ENCODE assay signal across 8 cellular contexts in the genomic region with DNA sequence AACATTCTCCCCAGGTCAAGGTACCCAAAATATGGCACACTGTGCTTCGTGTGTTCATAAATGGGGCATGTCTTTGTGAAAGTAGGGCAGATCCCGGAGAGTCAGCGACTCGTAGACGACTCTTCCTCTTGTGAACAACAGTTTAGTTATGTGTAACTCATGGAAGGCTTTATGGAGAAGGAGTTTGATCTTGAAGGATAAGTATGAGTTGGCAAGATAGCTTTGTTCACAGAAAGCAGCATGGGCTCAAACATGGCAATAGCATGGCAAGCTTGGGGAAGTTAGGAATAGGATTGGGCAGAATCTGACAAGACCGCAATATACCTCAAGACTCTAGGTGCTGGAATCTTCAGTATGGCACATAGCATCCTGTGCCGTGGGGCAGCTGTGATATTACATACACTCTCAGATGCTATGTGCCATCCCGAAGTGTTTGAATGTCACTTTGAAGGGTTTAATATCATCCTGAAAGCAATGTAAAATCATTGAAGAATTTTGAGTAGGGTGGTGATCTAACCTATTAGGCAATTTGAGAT. TPM values are rescaled to one million over a fixed set of nuclear protein-coding genes. Genes with fewer than 3 reads are reported as not detected.
DNase-seq lines count a peak whose midpoint lies in the region; ATAC-seq, FAIRE-seq and TF ChIP-seq lines count a peak whose summit lies in the region.
"Not testable (repeated sequence)": the region's sequence is repeated elsewhere in the genome, so short reads cannot be mapped to it uniquely, and the experiment has no call there.

No MANE protein-coding gene starts in this region.

- no CpG with 5 or more reads among the region's 8 CpGs for WGBS in IMR-90 (ENCODE audit: extremely low coverage in 2 of 2, insufficient read length in 1 of 2), 2 experiments
- WGBS in trophoblast cell (ENCODE audit: extremely low coverage, insufficient coverage, insufficient read length): no CpG with 5 or more reads among the region's 8 CpGs

- not testable (repeated sequence) for H3K9me3 ChIP-seq in IMR-90 (ENCODE audit: control insufficient read depth, insufficient read depth, low read length); trophoblast cell (ENCODE audit: insufficient read depth, low read depth, low read length)

- H3K27ac Mint-ChIP-seq in activated T-helper 17 cell treated with anti-CD3 and anti-CD28 coated beads, Interleukin-2, amount 50 U/mL, for 72 hours: not testable (repeated sequence)
- H3K27ac Mint-ChIP-seq in dendritic cell treated with granulocyte-macrophage colony-stimulating factor and Interleukin-4, amounts not matched to agents 40 ng/mL and 50 ng/mL, for 4 days: peak overlapping the region; percentile 78

- TF ChIP-seq CTCF in 22Rv1 (IDR thresholded peaks at IDR 0.05): peak; percentile 32
- not testable (repeated sequence) for TF ChIP-seq CTCF in IMR-90 (conservative IDR thresholded peaks at IDR 0.05; ENCODE audit: low read depth, low read length)
- TF ChIP-seq CTCF in RWPE1 (conservative IDR thresholded peaks at IDR 0.05; ENCODE audit: low read depth): 0 out of 2 replicates have a peak, but pooled peaks have one; percentile 29

- H4K8ac ChIP-seq in IMR-90 (ENCODE audit: low read depth in 2 of 2, low read length in 2 of 2): not testable (repeated sequence)
- peak overlapping the region; percentile 29 for H4K8ac ChIP-seq in trophoblast cell (ENCODE audit: low read depth, low read length)

- not testable (repeated sequence) for H4K20me1 ChIP-seq in IMR-90 (ENCODE audit: insufficient read depth, low read length)

- not testable (repeated sequence) for H3K79me2 ChIP-seq in trophoblast cell (ENCODE audit: control insufficient read depth, insufficient read depth, low read length, poor library complexity)

- H3K79me1 ChIP-seq in IMR-90 (ENCODE audit: low read depth in 1 of 2, low read length in 2 of 2); trophoblast cell (ENCODE audit: low read length): not testable (repeated sequence)

- not testable (repeated sequence) for TF ChIP-seq POLR2A in IMR-90 (IDR thresholded peaks at IDR 0.05; ENCODE audit: low read depth, low read length)

- H4K91ac ChIP-seq in IMR-90 (ENCODE audit: insufficient read depth, low read depth, low read length); trophoblast cell (ENCODE audit: low read depth, low read length): not testable (repeated sequence)

- not testable (repeated sequence) for TF ChIP-seq RAD21 in IMR-90 (IDR thresholded peaks at IDR 0.05; ENCODE audit: low read length)

- not testable (repeated sequence) for H3K4me1 ChIP-seq in IMR-90 (ENCODE audit: control insufficient read depth, insufficient read depth, low read length); trophoblast cell (ENCODE audit: control insufficient read depth in 1 of 2, insufficient read depth in 2 of 2, low read length in 2 of 2)

- H3K18ac ChIP-seq in IMR-90 (ENCODE audit: low read depth, low read length); trophoblast cell (ENCODE audit: low read length): not testable (repeated sequence)

- H3K36me3 Mint-ChIP-seq in activated T-helper 17 cell treated with anti-CD3 and anti-CD28 coated beads, Interleukin-2, amount 50 U/mL, for 72 hours (ENCODE audit: low read depth); dendritic cell treated with granulocyte-macrophage colony-stimulating factor and Interleukin-4, amounts not matched to agents 40 ng/mL and 50 ng/mL, for 4 days (ENCODE audit: low read depth): not testable (repeated sequence)

- H4K12ac ChIP-seq in trophoblast cell (ENCODE audit: low read depth, low read length): not testable (repeated sequence)

- not testable (repeated sequence) for H2BK12ac ChIP-seq in trophoblast cell (ENCODE audit: low read length)

- POLR2A ChIA-PET in IMR-90 (lab: Charles Lee; ENCODE audit: unreplicated experiment); RWPE1 (lab: Yijun Ruan, JAX; ENCODE audit: low non-redundant PET): not testable (repeated sequence)

- peak; percentile 59 for FAIRE-seq in GM19239 (lab: Jason Lieb, UNC)

- not testable (repeated sequence) for H3K14ac ChIP-seq in IMR-90 (replicated peaks; ENCODE audit: low read depth, low read length); trophoblast cell (ENCODE audit: low read length)

- not testable (repeated sequence) for H2AK5ac ChIP-seq in IMR-90 (ENCODE audit: low read depth, low read length); trophoblast cell (ENCODE audit: low read length)

- not testable (repeated sequence) for H2AFZ ChIP-seq in IMR-90 (replicated peaks; ENCODE audit: low read length, poor library complexity); trophoblast cell (ENCODE audit: insufficient read depth, low read length, poor library complexity)

- not testable (repeated sequence) for BruUV-seq in IMR-90 (replicated peaks; lab: Mats Ljungman, UMichigan)

- H4K5ac ChIP-seq in IMR-90 (ENCODE audit: low read depth, low read length): not testable (repeated sequence)

- ATAC-seq in IMR-90 (ENCODE audit: low read depth): peak; percentile 11; the same call in 1 of the 2 replicates
- not testable (repeated sequence) for ATAC-seq in activated T-helper 17 cell treated with anti-CD3 and anti-CD28 coated beads, Interleukin-2, amount 50 U/mL, for 72 hours (replicated peaks)

- not testable (repeated sequence) for H3K9ac ChIP-seq in IMR-90 (ENCODE audit: low read depth, low read length); trophoblast cell (ENCODE audit: low read length)

- H3K27me3 ChIP-seq in IMR-90 (ENCODE audit: control insufficient read depth, insufficient read depth, low read length); trophoblast cell (ENCODE audit: insufficient read depth, low read length): not testable (repeated sequence)

- H2AK9ac ChIP-seq in IMR-90 (replicated peaks; ENCODE audit: low read depth, low read length, poor library complexity): not testable (repeated sequence)

- H3K4ac ChIP-seq in IMR-90 (ENCODE audit: low read depth, low read length); trophoblast cell (ENCODE audit: low read depth, low read length): not testable (repeated sequence)

- DNase-seq in GM19239 (ENCODE audit: insufficient read length, low spot score); IMR-90; RWPE1 (ENCODE audit: low spot score); trophoblast cell: not testable (repeated sequence)
- peak; percentile 62 for DNase-seq in kidney glomerular epithelial cell (lab: John Stamatoyannopoulos, UW)

- in situ Hi-C loops in IMR-90 (cut with MboI; ENCODE audit: low sequenced_read_pairs): not testable (repeated sequence)

- CTCF ChIA-PET in IMR-90 (lab: Yijun Ruan, JAX); RWPE1 (lab: Yijun Ruan, JAX): not testable (repeated sequence)

- H2BK15ac ChIP-seq in IMR-90 (ENCODE audit: low read depth, low read length): not testable (repeated sequence)

- not testable (repeated sequence) for H2BK120ac ChIP-seq in IMR-90 (ENCODE audit: low read depth, low read length); trophoblast cell (ENCODE audit: insufficient read depth, low read length, poor library complexity)

- not testable (repeated sequence) for H3K4me3 ChIP-seq in IMR-90 (ENCODE audit: insufficient read depth, low read depth, low read length); trophoblast cell (ENCODE audit: low read depth, low read length)

- H3K4me3 Mint-ChIP-seq in activated T-helper 17 cell treated with anti-CD3 and anti-CD28 coated beads, Interleukin-2, amount 50 U/mL, for 72 hours: peak overlapping the region; percentile 17
- not testable (repeated sequence) for H3K4me3 Mint-ChIP-seq in dendritic cell treated with granulocyte-macrophage colony-stimulating factor and Interleukin-4, amounts not matched to agents 40 ng/mL and 50 ng/mL, for 4 days

- not testable (repeated sequence) for H3K36me3 ChIP-seq in IMR-90 (ENCODE audit: control insufficient read depth, insufficient read depth, low read length); trophoblast cell (ENCODE audit: control insufficient read depth in 1 of 2, insufficient read depth in 2 of 2, low read length in 2 of 2)

- not testable (repeated sequence) for H2BK5ac ChIP-seq in IMR-90 (ENCODE audit: low read depth, low read length, poor library complexity, severe bottlenecking); trophoblast cell (ENCODE audit: low read depth, low read length, poor library complexity)

- not testable (repeated sequence) for H3K4me2 ChIP-seq in IMR-90 (ENCODE audit: low read depth, low read length); trophoblast cell (ENCODE audit: low read length)

- H3K56ac ChIP-seq in IMR-90 (ENCODE audit: extremely low read depth, insufficient read depth, low read length): not testable (repeated sequence)

- not testable (repeated sequence) for H3K9me3 Mint-ChIP-seq in activated T-helper 17 cell treated with anti-CD3 and anti-CD28 coated beads, Interleukin-2, amount 50 U/mL, for 72 hours; dendritic cell treated with granulocyte-macrophage colony-stimulating factor and Interleukin-4, amounts not matched to agents 40 ng/mL and 50 ng/mL, for 4 days

- not testable (repeated sequence) for H3K9me1 ChIP-seq in IMR-90 (ENCODE audit: insufficient read depth, low read length)

- not testable (repeated sequence) for H2BK20ac ChIP-seq in IMR-90 (ENCODE audit: low read depth, low read length)

- dilution Hi-C loops in IMR-90 (cut with HindIII; ENCODE audit: low sequenced_read_pairs, unreplicated experiment): not testable (repeated sequence)

- intact Hi-C loops in IMR-90 (cut with micrococcal nuclease): loop anchor here (10.0 kb wide), 1 partner anchor 168 kb away; no protein-coding TSS in a partner anchor
- intact Hi-C loops in dendritic cell treated with granulocyte-macrophage colony-stimulating factor and Interleukin-4, amounts not matched to agents 40 ng/mL and 50 ng/mL, for 4 days (cut with micrococcal nuclease): loop anchor here (10.0 kb wide), 1 partner anchor 168 kb away; no protein-coding TSS in a partner anchor

- H3K4me1 Mint-ChIP-seq in activated T-helper 17 cell treated with anti-CD3 and anti-CD28 coated beads, Interleukin-2, amount 50 U/mL, for 72 hours: not testable (repeated sequence)
- H3K4me1 Mint-ChIP-seq in dendritic cell treated with granulocyte-macrophage colony-stimulating factor and Interleukin-4, amounts not matched to agents 40 ng/mL and 50 ng/mL, for 4 days (ENCODE audit: low read depth): peaks cover 22% of the 10 kb centered on the region

- H3K27ac ChIP-seq in 22Rv1; IMR-90 (ENCODE audit: insufficient read depth, low read length); RWPE1; trophoblast cell (ENCODE audit: low read depth, low read length): not testable (repeated sequence)

- not testable (repeated sequence) for H3K23ac ChIP-seq in IMR-90 (ENCODE audit: low read depth, low read length); trophoblast cell (ENCODE audit: low read length)

- peaks cover 10% of the 10 kb centered on the region for H3K27me3 Mint-ChIP-seq in activated T-helper 17 cell treated with anti-CD3 and anti-CD28 coated beads, Interleukin-2, amount 50 U/mL, for 72 hours
- not testable (repeated sequence) for H3K27me3 Mint-ChIP-seq in dendritic cell treated with granulocyte-macrophage colony-stimulating factor and Interleukin-4, amounts not matched to agents 40 ng/mL and 50 ng/mL, for 4 days

RNA-seq across cellular contexts. Expression of a gene that starts 16.9 kb away (rescaled TPM):
- not detected in 2 replicates for total RNA-seq in IMR-90 (2012; rRNA removed)
- not detected in 2 replicates for polyA plus RNA-seq in IMR-90 (2012; rRNA removed)
- not detected in 2 replicates for polyA plus RNA-seq in IMR-90 (2012; cell fraction: cytosol; rRNA removed)
- polyA plus RNA-seq in IMR-90 (2012; cell fraction: nucleus; rRNA removed; ENCODE audit: low replicate concordance): not detected in 2 replicates
- total RNA-seq in activated T-helper 17 cell treated with anti-CD3 and anti-CD28 coated beads, Interleukin-2, amount 50 U/mL, for 72 hours: not detected
- 0.01 and 0.04 TPM in 2 replicates for polyA plus RNA-seq in trophoblast cell (2013)

RNA-seq across cellular contexts. Expression of a gene that starts 42.2 kb away (rescaled TPM):
- 0.54 and 0.56 TPM in 2 replicates for total RNA-seq in IMR-90 (2012; rRNA removed)
- polyA plus RNA-seq in IMR-90 (2012; rRNA removed): 0.50 and 0.67 TPM in 2 replicates
- 0.25 and 0.44 TPM in 2 replicates for polyA plus RNA-seq in IMR-90 (2012; cell fraction: cytosol; rRNA removed)
- 0.22 and 0.36 TPM in 2 replicates for polyA plus RNA-seq in IMR-90 (2012; cell fraction: nucleus; rRNA removed; ENCODE audit: low replicate concordance)
- total RNA-seq in activated T-helper 17 cell treated with anti-CD3 and anti-CD28 coated beads, Interleukin-2, amount 50 U/mL, for 72 hours: under 1 TPM; 0.37 to 0.41 TPM
- polyA plus RNA-seq in trophoblast cell (2013): 2.1 and 2.6 TPM in 2 replicates
